ENCODE assay signal across 3 cellular contexts in genomic region chr13:110316196-110316595, GRCh38.
TF ChIP-seq lines count a peak whose summit lies in the region.

No MANE protein-coding gene starts in this region.

TF ChIP-seq in GM23338, 12 proteins besides CTCF, POLR2A, EP300 and RAD21 (continues in another document):
- TF ChIP-seq NANOG (IDR thresholded peaks at IDR 0.05; ENCODE audit: borderline replicate concordance) (no peak), ZNF331 (CRISPR knock-in tag; IDR thresholded peaks at IDR 0.05; ENCODE audit: low read depth) (no peak), EZH2 (IDR thresholded peaks at IDR 0.05; ENCODE audit: low read depth, unreplicated experiment) (no peak), STAT1 (IDR thresholded peaks at IDR 0.05; ENCODE audit: unreplicated experiment) (no peak), JUNB (IDR thresholded peaks at IDR 0.05; ENCODE audit: unreplicated experiment) (no peak), POLR2AphosphoS5 (IDR thresholded peaks at IDR 0.05; ENCODE audit: low read depth) (no peak), REST (IDR thresholded peaks at IDR 0.05; ENCODE audit: unreplicated experiment) (no peak)

TF ChIP-seq in IMR-90, 13 proteins besides CTCF, POLR2A, EP300 and RAD21:
- TF ChIP-seq CEBPB (IDR thresholded peaks at IDR 0.05; ENCODE audit: low read depth, low read length) (peak; percentile 35; the same call in 1 of the 2 replicates), USF2 (IDR thresholded peaks at IDR 0.05; ENCODE audit: low read depth, low read length) (no peak)
TF ChIP-seq in IMR-90: peak in this region for 1.

TF ChIP-seq in WTC11, 78 proteins besides CTCF, POLR2A, EP300 and RAD21:
- TF ChIP-seq USF1 (CRISPR knock-in tag; IDR thresholded peaks at IDR 0.05) (no peak), STAT6 (CRISPR knock-in tag; conservative IDR thresholded peaks at IDR 0.05; ENCODE audit: low read depth) (no peak), IRF1 (CRISPR knock-in tag; IDR thresholded peaks at IDR 0.05) (no peak), RELA (CRISPR knock-in tag; IDR thresholded peaks at IDR 0.05; ENCODE audit: borderline replicate concordance) (no peak), FOXK1 (CRISPR knock-in tag; IDR thresholded peaks at IDR 0.05) (no peak)
